In genomic region chrX:44874481-44875184, GRCh38 we compare ENCODE assay signal across 8 cellular contexts. TPM values are rescaled to one million over a fixed set of nuclear protein-coding genes. Genes with fewer than 3 reads are reported as not detected.
A peak's percentile ranks its signal among the peaks of the same experiment; 100 is the strongest.
DNase-seq lines count a peak whose midpoint lies in the region; ATAC-seq, FAIRE-seq and TF ChIP-seq lines count a peak whose summit lies in the region.

No MANE protein-coding gene starts in this region.

- H3K27ac ChIP-seq in BLaER1 treated with 17β-estradiol and CSF1 and Interleukin-3, amounts not matched to agents 10 nM and 100 nM = peak overlapping the region; percentile 96 to 100 (median 99)
- peak overlapping the region; percentile 99 for H3K27ac ChIP-seq in HEK293 (ENCODE audit: extremely low read depth, low read depth, low read length)
- H3K27ac ChIP-seq in SJCRH30 = peak overlapping the region; percentile 91
- H3K27ac ChIP-seq in astrocyte (ENCODE audit: low read depth, low read length) = peak overlapping the region; percentile 88
- H3K27ac ChIP-seq in iPS DF 6.9 (ENCODE audit: low read length) = no peak overlapping the region

- peak overlapping the region; percentile 80 to 99 (median 94) for H3K4me3 ChIP-seq in BLaER1 treated with 17β-estradiol and CSF1 and Interleukin-3, amounts not matched to agents 10 nM and 100 nM
- H3K4me3 ChIP-seq in HEK293 (ENCODE audit: low read depth, low read length) = peak overlapping the region; percentile 94
- H3K4me3 ChIP-seq in SJCRH30 = peak overlapping the region; percentile 95
- peak overlapping the region; percentile 86 for H3K4me3 ChIP-seq in astrocyte (ENCODE audit: insufficient read depth, low read depth, low read length)
- H3K4me3 ChIP-seq in iPS DF 6.9 (ENCODE audit: low read length) = peak overlapping the region; percentile 96; the same call in 1 of the 2 replicates
- H3K4me3 ChIP-seq in skeletal muscle satellite cell (ENCODE audit: low read length) = peak overlapping the region; percentile 74

- CTCF ChIA-PET in HEK293 (lab: Yijun Ruan, JAX) = interaction anchor here (0.6 to 2.3 kb wide), 5 partner anchors 12 to 500 kb away, joined by 3 to 8 read pairs (median 3); no protein-coding TSS in a partner anchor

- no peaks in the 10 kb centered on the region for H3K9me3 Mint-ChIP-seq in astrocyte (ENCODE audit: unreplicated experiment)

- ATAC-seq in GM18502 (IDR thresholded peaks at IDR 0.05; ENCODE audit: poor library complexity, unreplicated experiment) = no peak
- ATAC-seq in GM18498 (IDR thresholded peaks at IDR 0.05; ENCODE audit: unreplicated experiment) = no peak

- POLR2A ChIA-PET in HEK293 (lab: Yijun Ruan, JAX) = interaction anchor here (1.1 to 2.1 kb wide), 2 partner anchors 195 to 199 kb away, joined by 3 to 12 read pairs; no protein-coding TSS in a partner anchor

- no peaks in the 10 kb centered on the region for H3K27me3 ChIP-seq in BLaER1 treated with 17β-estradiol and CSF1 and Interleukin-3, amounts not matched to agents 10 nM and 100 nM
- H3K27me3 ChIP-seq in SJCRH30 (no peaks in the 10 kb centered on the region), astrocyte (ENCODE audit: insufficient read depth, low read length) (no peaks in the 10 kb centered on the region), iPS DF 6.9 (ENCODE audit: control insufficient read depth, insufficient read depth, low read length) (no peaks in the 10 kb centered on the region), skeletal muscle satellite cell (ENCODE audit: control insufficient read depth, insufficient read depth, low read length) (no peaks in the 10 kb centered on the region)

- H3K79me2 ChIP-seq in astrocyte (ENCODE audit: insufficient read depth, low read length) = peaks cover 76% of the 10 kb centered on the region

- H3K4me1 Mint-ChIP-seq in astrocyte (ENCODE audit: low read depth, unreplicated experiment) = peaks cover 4% of the 10 kb centered on the region

- H4K20me1 ChIP-seq in BLaER1 treated with 17β-estradiol and CSF1 and Interleukin-3, amounts not matched to agents 10 nM and 100 nM = peaks cover 13 to 48% (median 33%) of the 10 kb centered on the region in 11 experiments; a peak in 19 of 22 replicates
- peaks cover 28% of the 10 kb centered on the region for H4K20me1 ChIP-seq in astrocyte (ENCODE audit: insufficient read depth, low read length)

- DNase-seq in SJCRH30 (peak; percentile 14 to 31), astrocyte (ENCODE audit: low read depth) (peak; percentile 27), iPS DF 6.9 (ENCODE audit: low read depth, low spot score) (no peak)

- no peaks in the 10 kb centered on the region for H3K36me3 Mint-ChIP-seq in astrocyte (ENCODE audit: low read depth, unreplicated experiment)

- peak overlapping the region; percentile 91 for H3K27ac Mint-ChIP-seq in astrocyte (ENCODE audit: unreplicated experiment)

- H3K9me3 ChIP-seq in BLaER1 treated with 17β-estradiol and CSF1 and Interleukin-3, amounts not matched to agents 10 nM and 100 nM (replicated peaks in 1 of 11) = peaks cover 0 to 18% (median 10%) of the 10 kb centered on the region in 11 experiments; a peak in 13 of 22 replicates
- no peaks in the 10 kb centered on the region for H3K9me3 ChIP-seq in HEK293 (ENCODE audit: control insufficient read depth, insufficient read depth, low read depth, low read length)
- H3K9me3 ChIP-seq in SJCRH30 (replicated peaks) = no peaks in the 10 kb centered on the region
- H3K9me3 ChIP-seq in astrocyte (ENCODE audit: insufficient read depth, low read depth, low read length) = no peaks in the 10 kb centered on the region
- no peaks in the 10 kb centered on the region for H3K9me3 ChIP-seq in iPS DF 6.9 (ENCODE audit: control insufficient read depth, insufficient read depth, low read length)
- no peaks in the 10 kb centered on the region for H3K9me3 ChIP-seq in skeletal muscle satellite cell (replicated peaks; ENCODE audit: low read length)

- H3K4me2 ChIP-seq in BLaER1 treated with 17β-estradiol and CSF1 and Interleukin-3, amounts not matched to agents 10 nM and 100 nM = peak overlapping the region; percentile 61 to 93 (median 89)
- peak overlapping the region; percentile 99 for H3K4me2 ChIP-seq in astrocyte (ENCODE audit: low read length)
- H3K4me2 ChIP-seq in skeletal muscle satellite cell (ENCODE audit: low read length) = peak overlapping the region; percentile 84

- peaks cover 21 to 46% (median 27%) of the 10 kb centered on the region in 10 experiments for H3K4me1 ChIP-seq in BLaER1 treated with 17β-estradiol and CSF1 and Interleukin-3, amounts not matched to agents 10 nM and 100 nM
- no peaks in the 10 kb centered on the region for H3K4me1 ChIP-seq in HEK293 (ENCODE audit: control insufficient read depth, insufficient read depth, low read length)
- H3K4me1 ChIP-seq in SJCRH30 = no peaks in the 10 kb centered on the region
- no peaks in the 10 kb centered on the region for H3K4me1 ChIP-seq in astrocyte (ENCODE audit: insufficient read depth, low read length)
- H3K4me1 ChIP-seq in iPS DF 6.9 (ENCODE audit: control insufficient read depth, insufficient read depth, low read length) = no peaks in the 10 kb centered on the region
- H3K4me1 ChIP-seq in skeletal muscle satellite cell (ENCODE audit: control insufficient read depth, insufficient read depth, low read length) = peaks cover 6% of the 10 kb centered on the region

- H3K4me3 Mint-ChIP-seq in astrocyte (ENCODE audit: unreplicated experiment) = peak overlapping the region; percentile 97

- H3K9ac ChIP-seq in BLaER1 treated with 17β-estradiol and CSF1 and Interleukin-3, amounts not matched to agents 10 nM and 100 nM = peak overlapping the region; percentile 97 to 100 (median 99)
- H3K9ac ChIP-seq in astrocyte (ENCODE audit: low read length) (peak overlapping the region; percentile 96), skeletal muscle satellite cell (ENCODE audit: low read depth, low read length) (peak overlapping the region; percentile 87)

- peaks cover 0 to 29% (median 15%) of the 10 kb centered on the region in 11 experiments; a peak in 17 of 22 replicates for H3K36me3 ChIP-seq in BLaER1 treated with 17β-estradiol and CSF1 and Interleukin-3, amounts not matched to agents 10 nM and 100 nM
- H3K36me3 ChIP-seq in HEK293 (ENCODE audit: control insufficient read depth in 2 of 2, insufficient read depth in 1 of 2, low read length in 2 of 2) (peaks cover 3 to 5% of the 10 kb centered on the region in 2 experiments), SJCRH30 (no peaks in the 10 kb centered on the region), astrocyte (ENCODE audit: insufficient read depth, low read length) (no peaks in the 10 kb centered on the region), iPS DF 6.9 (ENCODE audit: control insufficient read depth, insufficient read depth, low read length) (no peaks in the 10 kb centered on the region), skeletal muscle satellite cell (ENCODE audit: insufficient read depth, low read length) (no peaks in the 10 kb centered on the region)

- TF ChIP-seq CTCF in HEK293 (tag by site-specific recombination; IDR thresholded peaks at IDR 0.05) (no peak), astrocyte (IDR thresholded peaks at IDR 0.05; ENCODE audit: insufficient read depth, low read depth, low read length) (no peak)

- FAIRE-seq in astrocyte (lab: Jason Lieb, UNC) = peak; percentile 87

- WGBS in iPS DF 6.9 (ENCODE audit: insufficient coverage, insufficient read length) = no CpG with 5 or more reads among the region's 12 CpGs

- H3K27me3 Mint-ChIP-seq in astrocyte (ENCODE audit: low read depth, unreplicated experiment) = no peaks in the 10 kb centered on the region

- H2AFZ ChIP-seq in astrocyte (ENCODE audit: low read depth, low read length) = no peak overlapping the region

TF ChIP-seq in HEK293, 187 proteins besides CTCF, POLR2A, EP300 and RAD21 (continues in another document):
- no peak for TF ChIP-seq ZBTB49 (tag by site-specific recombination; IDR thresholded peaks at IDR 0.05; ENCODE audit: low read depth)
- TF ChIP-seq ZNF18 (tag by site-specific recombination; IDR thresholded peaks at IDR 0.05) = no peak
- TF ChIP-seq ZNF426 (tag by site-specific recombination; IDR thresholded peaks at IDR 0.05) = no peak
- no peak for TF ChIP-seq ZNF112 (tag by site-specific recombination; IDR thresholded peaks at IDR 0.05)
- no peak for TF ChIP-seq HOXD13 (CRISPR knock-in tag; IDR thresholded peaks at IDR 0.05; ENCODE audit: borderline replicate concordance)
- no peak for TF ChIP-seq ZNF768 (tag by site-specific recombination; IDR thresholded peaks at IDR 0.05)
- no peak for TF ChIP-seq ZNF146 (tag by site-specific recombination; IDR thresholded peaks at IDR 0.05)
- no peak for TF ChIP-seq ZNF600 (tag by site-specific recombination; IDR thresholded peaks at IDR 0.05)

RNA-seq across cellular contexts. Expression of gene KDM6A, which starts 1.6 kb away (rescaled TPM):
- total RNA-seq in SJCRH30 (2014; rRNA removed; shearing (Covaris generic)) = 18.3 and 21.5 TPM in 2 replicates
- 33.6 and 44.0 TPM in 2 replicates for total RNA-seq in astrocyte
- total RNA-seq in skeletal muscle satellite cell (2012; rRNA removed) = 11.8 and 17.2 TPM in 2 replicates

RNA-seq across cellular contexts. Expression of gene DUSP21, which starts 30.8 kb away (rescaled TPM):
- not detected in 2 replicates for total RNA-seq in SJCRH30 (2014; rRNA removed; shearing (Covaris generic))
- not detected in 2 replicates for total RNA-seq in astrocyte
- not detected in 2 replicates for total RNA-seq in skeletal muscle satellite cell (2012; rRNA removed)
